8 cellular contexts compared by ENCODE assay signal in genomic region chr20:21571841-21572690, GRCh38. TPM values are rescaled to one million over a fixed set of nuclear protein-coding genes. Genes with fewer than 3 reads are reported as not detected.
A peak's percentile ranks its signal among the peaks of the same experiment; 100 is the strongest.
DNase-seq lines count a peak whose midpoint lies in the region; ATAC-seq and TF ChIP-seq lines count a peak whose summit lies in the region.

No MANE protein-coding gene starts in this region.

- intact Hi-C loops in activated T-helper 2 cell treated with anti-CD3 and anti-CD28 coated beads, Interferon-gamma antibody, Interleukin-2, Interleukin-4, amounts not matched to agents 10 μg/mL and 5 μg/mL and 100 μg/mL, durations not matched to agents 14 hours and 24 hours and 36 hours (cut with micrococcal nuclease): loop anchor here (1.0 to 5.0 kb wide), 3 partner anchors 13 to 335 kb away; no protein-coding TSS in a partner anchor

- no peak overlapping the region for H3K4me3 Mint-ChIP-seq in activated T-helper 2 cell treated with anti-CD3 and anti-CD28 coated beads, Interferon-gamma antibody, Interleukin-2, Interleukin-4, amounts not matched to agents 10 μg/mL and 5 μg/mL and 100 μg/mL, durations not matched to agents 14 hours and 24 hours and 36 hours (ENCODE audit: low read depth)

- H3K27ac Mint-ChIP-seq in activated T-helper 2 cell treated with anti-CD3 and anti-CD28 coated beads, Interferon-gamma antibody, Interleukin-2, Interleukin-4, amounts not matched to agents 10 μg/mL and 5 μg/mL and 100 μg/mL, durations not matched to agents 14 hours and 24 hours and 36 hours: no peak overlapping the region

- TF ChIP-seq CTCF in BJ (IDR thresholded peaks at IDR 0.05; ENCODE audit: insufficient read depth, low read depth, low read length) (peak; percentile 86), GM12872 (IDR thresholded peaks at IDR 0.05; ENCODE audit: insufficient read depth, low read depth, low read length) (peak; percentile 77), fibroblast of pulmonary artery (IDR thresholded peaks at IDR 0.05; ENCODE audit: low read length, missing control alignments) (peak; percentile 86), retinal pigment epithelial cell (conservative IDR thresholded peaks at IDR 0.05; ENCODE audit: low read depth, low read length) (peak; percentile 88)

- no peaks in the 10 kb centered on the region for H3K36me3 ChIP-seq in BJ (ENCODE audit: control insufficient read depth, insufficient read depth, low read length)

- DNase-seq in BJ (ENCODE audit: low read depth) (no peak), SHP77 treated with DMSO at 0.1 percent for 48 hours (lab: John Stamatoyannopoulos, UW) (peak; percentile 31), fibroblast of pulmonary artery (ENCODE audit: low read depth) (peak; percentile 7), retinal pigment epithelial cell (ENCODE audit: low read depth) (no peak), NCI-H774 (lab: John Stamatoyannopoulos, UW) (no peak)
- DNase-seq in activated T-helper 2 cell treated with anti-CD3 and anti-CD28 coated beads, Interferon-gamma antibody, Interleukin-2, Interleukin-4, amounts not matched to agents 10 μg/mL and 5 μg/mL and 100 μg/mL, durations not matched to agents 14 hours and 24 hours and 36 hours (ENCODE audit: low spot score): no peak

- no peaks in the 10 kb centered on the region for H3K9me3 Mint-ChIP-seq in activated T-helper 2 cell treated with anti-CD3 and anti-CD28 coated beads, Interferon-gamma antibody, Interleukin-2, Interleukin-4, amounts not matched to agents 10 μg/mL and 5 μg/mL and 100 μg/mL, durations not matched to agents 14 hours and 24 hours and 36 hours

- ATAC-seq in GM19035 (IDR thresholded peaks at IDR 0.05; ENCODE audit: unreplicated experiment): no peak

- H3K4me1 Mint-ChIP-seq in activated T-helper 2 cell treated with anti-CD3 and anti-CD28 coated beads, Interferon-gamma antibody, Interleukin-2, Interleukin-4, amounts not matched to agents 10 μg/mL and 5 μg/mL and 100 μg/mL, durations not matched to agents 14 hours and 24 hours and 36 hours (ENCODE audit: low read depth): peaks cover 7% of the 10 kb centered on the region

- POLR2A ChIA-PET in BJ (lab: Charles Lee): no interaction called here

- peaks cover 27% of the 10 kb centered on the region for H3K27me3 Mint-ChIP-seq in activated T-helper 2 cell treated with anti-CD3 and anti-CD28 coated beads, Interferon-gamma antibody, Interleukin-2, Interleukin-4, amounts not matched to agents 10 μg/mL and 5 μg/mL and 100 μg/mL, durations not matched to agents 14 hours and 24 hours and 36 hours (ENCODE audit: low read depth)

- H3K27me3 ChIP-seq in BJ (ENCODE audit: control insufficient read depth, insufficient read depth, low read length): no peaks in the 10 kb centered on the region

- H3K36me3 Mint-ChIP-seq in activated T-helper 2 cell treated with anti-CD3 and anti-CD28 coated beads, Interferon-gamma antibody, Interleukin-2, Interleukin-4, amounts not matched to agents 10 μg/mL and 5 μg/mL and 100 μg/mL, durations not matched to agents 14 hours and 24 hours and 36 hours (ENCODE audit: low read depth): no peaks in the 10 kb centered on the region

- H3K4me3 ChIP-seq in BJ (ENCODE audit: low read depth, low read length) (no peak overlapping the region), fibroblast of pulmonary artery (replicated peaks; ENCODE audit: low read depth, low read length) (no peak overlapping the region), retinal pigment epithelial cell (ENCODE audit: low read length) (no peak overlapping the region)

- CTCF ChIA-PET in BJ (lab: Yijun Ruan, JAX): interaction anchor here (0.5 to 3.1 kb wide), 22 partner anchors 9 to 737 kb away, joined by 3 to 15 read pairs (median 4); no protein-coding TSS in a partner anchor

RNA-seq across cellular contexts. Expression of gene NKX2-2, which starts 58.2 kb away (rescaled TPM):
- not detected in 2 replicates for polyA plus RNA-seq in BJ (2011; rRNA removed)
- not detected in 2 replicates for polyA minus RNA-seq in BJ (2011; rRNA and poly(A)+ RNA removed)
- not detected in 2 replicates for total RNA-seq in activated T-helper 2 cell treated with anti-CD3 and anti-CD28 coated beads, Interferon-gamma antibody, Interleukin-2, Interleukin-4, amounts not matched to agents 10 μg/mL and 5 μg/mL and 100 μg/mL, durations not matched to agents 14 hours and 24 hours and 36 hours

Comparison
In these comparisons a context has a peak if more than half of its experiments do, and no peak if none do; other contexts are left out.
1. DNase-seq: peak in SHP77 treated with DMSO at 0.1 percent for 48 hours (single experiment) and fibroblast of pulmonary artery (single experiment); none in BJ (single experiment), retinal pigment epithelial cell (single experiment), NCI-H774 (single experiment) and activated T-helper 2 cell treated with anti-CD3 and anti-CD28 coated beads, Interferon-gamma antibody, Interleukin-2, Interleukin-4, amounts not matched to agents 10 μg/mL and 5 μg/mL and 100 μg/mL, durations not matched to agents 14 hours and 24 hours and 36 hours (single experiment).
2. Peak in every context shown above with its lines, with median percentiles within 50 percentile points of each other: CTCF ChIP-seq.